In the genomic region with DNA sequence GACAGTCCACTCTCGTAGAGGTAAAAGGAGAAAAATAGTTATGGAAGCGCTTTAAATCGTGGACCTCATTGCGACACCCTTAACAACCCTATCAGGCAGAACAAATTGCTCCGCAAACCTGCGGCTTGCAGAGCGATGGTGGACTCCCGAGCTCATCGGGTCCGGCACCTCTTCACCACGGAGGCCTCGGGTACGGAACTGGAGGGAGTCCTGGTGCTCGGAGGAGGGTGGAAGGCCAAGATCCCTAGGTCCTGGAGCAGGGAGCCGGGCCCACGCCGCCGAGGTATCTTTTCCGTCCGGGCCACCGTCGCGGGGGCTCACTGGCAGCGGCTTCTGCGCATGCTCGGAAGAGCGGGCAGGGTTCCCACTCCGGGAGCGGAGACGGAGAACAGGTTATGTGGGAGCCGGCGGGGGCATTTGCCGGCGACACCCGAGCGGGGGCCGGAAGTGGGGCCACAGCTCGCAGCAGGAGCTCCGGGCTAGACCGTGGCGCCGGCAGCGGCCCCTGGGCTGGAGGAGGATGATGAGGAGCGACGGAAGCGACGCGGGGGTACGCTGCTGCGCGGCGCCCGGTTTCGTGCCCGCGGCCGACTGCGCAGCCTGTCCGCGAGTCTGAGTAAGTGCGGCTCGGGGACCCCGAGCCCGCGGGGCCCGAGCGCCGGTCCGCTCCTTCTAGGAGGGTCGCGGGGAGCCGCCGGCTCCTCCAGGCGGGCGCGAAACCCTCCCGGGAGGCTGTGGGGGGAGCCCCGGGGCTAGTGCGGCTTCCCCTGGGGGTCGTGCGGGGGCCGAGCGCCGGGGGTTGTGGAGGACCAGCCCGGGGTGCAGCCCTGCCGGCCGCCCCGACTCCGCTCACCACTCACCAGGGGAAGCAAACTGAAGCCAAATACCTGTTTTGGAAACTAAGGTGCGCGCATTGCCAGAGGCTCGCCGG, we compare ENCODE assay signal across 8 cellular contexts. TPM values are rescaled to one million over a fixed set of nuclear protein-coding genes. Genes with fewer than 3 reads are reported as not detected.
DNase-seq lines count a peak whose midpoint lies in the region; ATAC-seq and TF ChIP-seq lines count a peak whose summit lies in the region.

A gene (plus strand): TSS at position 349 of the 931 bp plus-strand sequence. CDS start 10,827 bp downstream, outside the sequence.

- H3K4me1 Mint-ChIP-seq in Caco-2 (ENCODE audit: low read depth, unreplicated experiment) (peaks cover 7% of the 10 kb centered on the region), endodermal cell (peaks cover 21% of the 10 kb centered on the region)
- peaks cover 45% of the 10 kb centered on the region for H3K4me1 Mint-ChIP-seq in activated CD8-positive, alpha-beta memory T cell treated with anti-CD3 and anti-CD28 coated beads, Interleukin-2, amount 10 ng/mL, durations not matched to agents 7 days and 5 days

- CTCF ChIA-PET in Caco-2 (lab: Charles Lee), result interaction anchor here (1.1 kb wide), 1 partner anchor 62 kb away, joined by 3 read pairs; no protein-coding TSS in a partner anchor
- CTCF ChIA-PET in activated CD8-positive, alpha-beta memory T cell treated with anti-CD3 and anti-CD28 coated beads, Interleukin-2, amount 10 ng/mL, durations not matched to agents 7 days and 5 days (lab: Charles Lee), result interaction anchor here (0.8 to 2.5 kb wide), 3 partner anchors 52 to 696 kb away, joined by 3 to 7 read pairs (median 3); a partner anchor contains a TSS

- peak in 1 of 2 experiments; percentile 1 for TF ChIP-seq CTCF in Caco-2 (IDR thresholded peaks at IDR 0.05; ENCODE audit: insufficient read depth in 1 of 2, low read depth in 1 of 2, low read length in 1 of 2, severe bottlenecking in 1 of 2, unreplicated experiment in 1 of 2)
- TF ChIP-seq CTCF in endodermal cell (conservative IDR thresholded peaks at IDR 0.05), result peak; percentile 24

- H3K4me3 Mint-ChIP-seq in Caco-2 (ENCODE audit: unreplicated experiment) (peak within 1 kb of the TSS; percentile 83), endodermal cell (peak within 1 kb of the TSS; percentile 85)
- H3K4me3 Mint-ChIP-seq in activated CD8-positive, alpha-beta memory T cell treated with anti-CD3 and anti-CD28 coated beads, Interleukin-2, amount 10 ng/mL, durations not matched to agents 7 days and 5 days, result peak within 1 kb of the TSS; percentile 89

- H3K4me3 ChIP-seq in Caco-2 (ENCODE audit: low read depth, low read length) (peak within 1 kb of the TSS; percentile 97), endodermal cell (ENCODE audit: low read length) (peak within 1 kb of the TSS; percentile 97)

- peak; percentile 74 for ATAC-seq in GM21360 (IDR thresholded peaks at IDR 0.05; ENCODE audit: unreplicated experiment)
- ATAC-seq in activated CD8-positive, alpha-beta memory T cell treated with anti-CD3 and anti-CD28 coated beads, Interleukin-2, amount 10 ng/mL, durations not matched to agents 7 days and 5 days, result peak; percentile 87

- POLR2A ChIA-PET in Caco-2 (lab: Charles Lee), result interaction anchor here (0.7 kb wide), 2 partner anchors 187 to 995 kb away, joined by 3 to 4 read pairs; no protein-coding TSS in a partner anchor

- peak within 1 kb of the TSS; percentile 79 for H3K9ac ChIP-seq in endodermal cell (ENCODE audit: extremely low read depth, low read length, poor library complexity, severe bottlenecking)

- H3K27me3 Mint-ChIP-seq in Caco-2 (ENCODE audit: insufficient read depth, unreplicated experiment) (no peaks in the 10 kb centered on the region), endodermal cell (ENCODE audit: insufficient read depth) (no peaks in the 10 kb centered on the region)
- no peaks in the 10 kb centered on the region for H3K27me3 Mint-ChIP-seq in activated CD8-positive, alpha-beta memory T cell treated with anti-CD3 and anti-CD28 coated beads, Interleukin-2, amount 10 ng/mL, durations not matched to agents 7 days and 5 days

- WGBS in endodermal cell (ENCODE audit: insufficient coverage in 1 of 2, insufficient read length in 1 of 2), 2 experiments, result 0 to 1% methylated on average over 18 to 93 of the region's 93 CpGs

- peak within 1 kb of the TSS; percentile 76 for H3K27ac ChIP-seq in endodermal cell (ENCODE audit: low read depth, low read length)

- H3K27ac Mint-ChIP-seq in Caco-2 (ENCODE audit: unreplicated experiment) (peak within 1 kb of the TSS; percentile 86), endodermal cell (peak within 1 kb of the TSS; percentile 95)
- peak within 1 kb of the TSS; percentile 94 for H3K27ac Mint-ChIP-seq in activated CD8-positive, alpha-beta memory T cell treated with anti-CD3 and anti-CD28 coated beads, Interleukin-2, amount 10 ng/mL, durations not matched to agents 7 days and 5 days

- H3K36me3 Mint-ChIP-seq in Caco-2 (ENCODE audit: insufficient read depth, unreplicated experiment), result peaks cover 8% of the 10 kb centered on the region
- no peaks in the 10 kb centered on the region for H3K36me3 Mint-ChIP-seq in activated CD8-positive, alpha-beta memory T cell treated with anti-CD3 and anti-CD28 coated beads, Interleukin-2, amount 10 ng/mL, durations not matched to agents 7 days and 5 days
- H3K36me3 Mint-ChIP-seq in endodermal cell (ENCODE audit: low read depth), result no peaks in the 10 kb centered on the region

- H3K9me3 ChIP-seq in Caco-2, result no peaks in the 10 kb centered on the region
- no peaks in the 10 kb centered on the region for H3K9me3 ChIP-seq in endodermal cell (ENCODE audit: control insufficient read depth, low read length)

- BruUV-seq in Caco-2 (replicated peaks; lab: Mats Ljungman, UMichigan), result no TSS peak

- H3K27me3 ChIP-seq in Caco-2 (replicated peaks; ENCODE audit: control insufficient read depth, insufficient read depth, low read length) (no peaks in the 10 kb centered on the region), endodermal cell (ENCODE audit: control insufficient read depth, insufficient read depth, low read length, poor library complexity, severe bottlenecking) (no peaks in the 10 kb centered on the region)

- H3K9me3 Mint-ChIP-seq in Caco-2 (ENCODE audit: unreplicated experiment) (no peaks in the 10 kb centered on the region), endodermal cell (no peaks in the 10 kb centered on the region)
- no peaks in the 10 kb centered on the region for H3K9me3 Mint-ChIP-seq in activated CD8-positive, alpha-beta memory T cell treated with anti-CD3 and anti-CD28 coated beads, Interleukin-2, amount 10 ng/mL, durations not matched to agents 7 days and 5 days (ENCODE audit: low read depth)

- intact Hi-C loops in Caco-2 (cut with micrococcal nuclease; ENCODE audit: unreplicated experiment), result loop anchor here (1.0 kb wide), 2 partner anchors 8 to 64 kb away; no protein-coding TSS in a partner anchor

- peaks cover 15% of the 10 kb centered on the region for H3K4me1 ChIP-seq in Caco-2
- H3K4me1 ChIP-seq in endodermal cell (ENCODE audit: control insufficient read depth, insufficient read depth, low read length), result no peaks in the 10 kb centered on the region

- H3K36me3 ChIP-seq in Caco-2 (ENCODE audit: control insufficient read depth, insufficient read depth, low read length), result no peaks in the 10 kb centered on the region
- no peaks in the 10 kb centered on the region for H3K36me3 ChIP-seq in endodermal cell (ENCODE audit: control insufficient read depth, insufficient read depth, low read length)

- DNase-seq in Caco-2 (peak; percentile 93 to 95), HT-29 (ENCODE audit: low spot score) (peak; percentile 97), NOMO-1 treated with DMSO at 0.1 percent for 48 hours (lab: John Stamatoyannopoulos, UW; ENCODE audit: unreplicated experiment) (peak; percentile 87), endodermal cell (peak; percentile 97), mesenteric fat pad (ENCODE audit: low spot score) (peak; percentile 97)
- peak; percentile 92 for DNase-seq in activated CD8-positive, alpha-beta memory T cell treated with anti-CD3 and anti-CD28 coated beads, Interleukin-2, amount 10 ng/mL, durations not matched to agents 7 days and 5 days
- DNase-seq in stimulated activated CD8-positive, alpha-beta memory T cell treated with anti-CD3 and anti-CD28 coated beads, Interleukin-15, amount 100 ng/mL, for 1 hour (ENCODE audit: low read depth), result peak; percentile 69

RNA-seq across cellular contexts. Expression of the gene that starts here (rescaled TPM):
- 9.5 and 9.9 TPM in 2 replicates for total RNA-seq in Caco-2 (2022)
- total RNA-seq in HT-29 (2014; rRNA removed; shearing (Covaris generic)), result 3.6 and 5.1 TPM in 2 replicates
- 1 to 10 TPM; 5.8 to 6.2 TPM for total RNA-seq in activated CD8-positive, alpha-beta memory T cell treated with anti-CD3 and anti-CD28 coated beads, Interleukin-2, amount 10 ng/mL, durations not matched to agents 7 days and 5 days
- 10 to 100 TPM in 1 of 2 donors, 1 to 10 TPM in 1; 8.0 to 10.2 TPM for total RNA-seq in endodermal cell
- polyA plus RNA-seq in endodermal cell (2013, experiment 1 of 2), result 11.2 TPM
- 10.8 TPM for polyA plus RNA-seq in endodermal cell (2013, experiment 2 of 2)
- 8.5 TPM for total RNA-seq in mesenteric fat pad

Comparison
In these comparisons a context has a peak if more than half of its experiments do, and no peak if none do; other contexts are left out.
1. Peak in every context shown above with its lines: DNase-seq, ATAC-seq, H3K4me3 ChIP-seq and H3K27ac ChIP-seq.